ENCODE assay signal across 1 cellular context in the genomic region with DNA sequence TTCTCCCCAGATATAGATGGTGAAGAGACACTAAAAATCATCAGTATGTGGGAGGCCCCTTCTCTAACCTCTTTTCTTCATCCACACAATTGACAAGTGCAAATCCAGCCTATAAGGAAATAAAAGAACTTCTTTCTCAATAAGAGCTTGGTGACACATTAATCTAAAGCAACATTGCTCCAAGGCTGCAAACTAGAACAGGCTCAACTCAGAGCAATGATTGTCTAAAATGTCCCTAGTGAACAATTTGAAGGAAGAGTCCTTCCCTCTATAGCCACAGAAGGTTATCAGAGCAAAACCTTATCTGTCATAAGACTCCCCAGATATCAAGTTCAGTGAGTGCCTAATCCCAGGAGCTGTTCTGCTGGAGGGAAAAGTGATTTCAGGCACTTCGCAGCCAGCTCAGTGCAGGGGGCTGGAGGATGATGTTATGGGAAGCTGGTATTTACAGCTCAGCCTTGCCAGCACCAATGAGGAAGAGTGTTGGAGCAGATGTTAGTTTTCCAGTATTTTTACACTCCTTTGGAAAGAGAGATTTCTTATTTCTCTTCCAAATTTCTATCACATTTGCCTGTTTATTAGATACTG.
TF ChIP-seq lines count a peak whose summit lies in the region.

No MANE protein-coding gene starts in this region.

TF ChIP-seq in HepG2, 621 proteins besides CTCF, POLR2A, EP300 and RAD21 (continued from another document):
- TF ChIP-seq, protein P1, sequence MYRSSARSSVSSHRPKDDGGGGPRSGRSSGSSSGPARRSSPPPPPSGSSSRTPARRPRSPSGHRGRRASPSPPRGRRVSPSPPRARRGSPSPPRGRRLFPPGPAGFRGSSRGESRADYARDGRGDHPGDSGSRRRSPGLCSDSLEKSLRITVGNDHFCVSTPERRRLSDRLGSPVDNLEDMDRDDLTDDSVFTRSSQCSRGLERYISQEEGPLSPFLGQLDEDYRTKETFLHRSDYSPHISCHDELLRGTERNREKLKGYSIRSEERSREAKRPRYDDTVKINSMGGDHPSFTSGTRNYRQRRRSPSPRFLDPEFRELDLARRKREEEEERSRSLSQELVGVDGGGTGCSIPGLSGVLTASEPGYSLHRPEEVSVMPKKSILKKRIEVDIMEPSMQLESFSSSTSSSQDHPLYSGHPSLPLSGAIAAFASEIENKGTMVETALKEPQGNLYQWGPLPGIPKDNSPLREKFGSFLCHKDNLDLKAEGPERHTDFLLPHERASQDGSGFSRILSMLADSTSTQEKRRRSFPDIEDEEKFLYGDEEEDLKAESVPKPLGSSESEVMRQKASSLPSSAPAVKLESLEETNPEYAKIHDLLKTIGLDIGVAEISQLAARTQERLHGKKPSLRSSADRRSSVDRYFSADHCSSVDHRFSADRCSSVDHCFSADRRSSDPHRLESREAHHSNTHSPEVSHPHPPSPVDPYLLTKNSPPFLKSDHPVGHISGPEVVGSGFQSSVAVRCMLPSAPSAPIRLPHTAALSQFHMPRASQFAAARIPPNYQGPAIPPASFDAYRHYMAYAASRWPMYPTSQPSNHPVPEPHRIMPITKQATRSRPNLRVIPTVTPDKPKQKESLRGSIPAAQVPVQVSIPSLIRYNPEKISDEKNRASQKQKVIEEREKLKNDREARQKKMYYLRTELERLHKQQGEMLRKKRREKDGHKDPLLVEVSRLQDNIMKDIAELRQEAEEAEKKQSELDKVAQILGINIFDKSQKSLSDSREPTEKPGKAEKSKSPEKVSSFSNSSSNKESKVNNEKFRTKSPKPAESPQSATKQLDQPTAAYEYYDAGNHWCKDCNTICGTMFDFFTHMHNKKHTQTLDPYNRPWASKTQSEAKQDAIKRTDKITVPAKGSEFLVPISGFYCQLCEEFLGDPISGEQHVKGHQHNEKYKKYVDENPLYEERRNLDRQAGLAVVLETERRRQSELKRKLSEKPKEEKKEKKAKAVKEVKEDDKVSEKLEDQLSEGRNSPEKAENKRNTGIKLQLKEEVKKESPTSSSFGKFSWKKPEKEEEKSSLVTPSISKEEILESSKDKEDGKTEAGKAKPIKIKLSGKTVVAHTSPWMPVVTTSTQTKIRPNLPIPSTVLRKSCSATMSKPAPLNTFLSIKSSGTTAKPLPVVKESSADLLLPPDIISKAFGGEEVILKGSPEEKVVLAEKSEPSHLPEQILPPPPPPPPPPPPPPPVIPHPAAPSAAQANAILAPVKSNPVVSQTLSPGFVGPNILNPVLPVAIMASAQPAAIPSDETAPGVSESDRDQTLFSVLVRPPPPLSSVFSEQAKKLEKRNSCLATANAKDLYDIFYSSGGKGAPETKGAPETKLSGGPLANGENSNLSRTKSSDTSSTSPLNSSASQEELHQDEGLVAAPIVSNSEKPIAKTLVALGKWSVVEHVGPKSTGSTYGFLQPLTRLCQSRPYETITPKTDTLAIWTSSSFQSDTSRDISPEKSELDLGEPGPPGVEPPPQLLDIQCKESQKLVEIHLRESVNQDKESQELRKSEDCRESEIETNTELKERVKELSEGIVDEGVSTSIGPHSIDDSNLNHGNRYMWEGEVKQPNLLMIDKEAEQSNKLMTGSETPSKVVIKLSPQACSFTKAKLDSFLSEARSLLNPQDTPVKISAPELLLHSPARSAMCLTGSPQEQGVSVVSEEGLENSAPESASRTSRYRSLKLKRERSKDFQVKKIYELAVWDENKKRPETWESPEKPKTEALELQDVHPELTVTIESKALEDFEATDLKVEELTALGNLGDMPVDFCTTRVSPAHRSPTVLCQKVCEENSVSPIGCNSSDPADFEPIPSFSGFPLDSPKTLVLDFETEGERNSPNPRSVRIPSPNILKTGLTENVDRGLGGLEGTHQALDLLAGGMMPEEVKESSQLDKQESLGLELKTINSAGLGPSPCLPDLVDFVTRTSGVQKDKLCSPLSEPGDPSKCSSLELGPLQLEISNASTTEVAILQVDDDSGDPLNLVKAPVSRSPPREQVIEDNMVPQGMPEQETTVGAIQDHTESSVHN (CRISPR knock-in tag; IDR thresholded peaks at IDR 0.05): no peak
- TF ChIP-seq ZNF543 (CRISPR knock-in tag; IDR thresholded peaks at IDR 0.05): no peak
- TF ChIP-seq BRD4 (CRISPR knock-in tag; IDR thresholded peaks at IDR 0.05): no peak
- TF ChIP-seq, protein P2, sequence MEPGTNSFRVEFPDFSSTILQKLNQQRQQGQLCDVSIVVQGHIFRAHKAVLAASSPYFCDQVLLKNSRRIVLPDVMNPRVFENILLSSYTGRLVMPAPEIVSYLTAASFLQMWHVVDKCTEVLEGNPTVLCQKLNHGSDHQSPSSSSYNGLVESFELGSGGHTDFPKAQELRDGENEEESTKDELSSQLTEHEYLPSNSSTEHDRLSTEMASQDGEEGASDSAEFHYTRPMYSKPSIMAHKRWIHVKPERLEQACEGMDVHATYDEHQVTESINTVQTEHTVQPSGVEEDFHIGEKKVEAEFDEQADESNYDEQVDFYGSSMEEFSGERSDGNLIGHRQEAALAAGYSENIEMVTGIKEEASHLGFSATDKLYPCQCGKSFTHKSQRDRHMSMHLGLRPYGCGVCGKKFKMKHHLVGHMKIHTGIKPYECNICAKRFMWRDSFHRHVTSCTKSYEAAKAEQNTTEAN (CRISPR knock-in tag; conservative IDR thresholded peaks at IDR 0.05): no peak
- TF ChIP-seq, protein P3, sequence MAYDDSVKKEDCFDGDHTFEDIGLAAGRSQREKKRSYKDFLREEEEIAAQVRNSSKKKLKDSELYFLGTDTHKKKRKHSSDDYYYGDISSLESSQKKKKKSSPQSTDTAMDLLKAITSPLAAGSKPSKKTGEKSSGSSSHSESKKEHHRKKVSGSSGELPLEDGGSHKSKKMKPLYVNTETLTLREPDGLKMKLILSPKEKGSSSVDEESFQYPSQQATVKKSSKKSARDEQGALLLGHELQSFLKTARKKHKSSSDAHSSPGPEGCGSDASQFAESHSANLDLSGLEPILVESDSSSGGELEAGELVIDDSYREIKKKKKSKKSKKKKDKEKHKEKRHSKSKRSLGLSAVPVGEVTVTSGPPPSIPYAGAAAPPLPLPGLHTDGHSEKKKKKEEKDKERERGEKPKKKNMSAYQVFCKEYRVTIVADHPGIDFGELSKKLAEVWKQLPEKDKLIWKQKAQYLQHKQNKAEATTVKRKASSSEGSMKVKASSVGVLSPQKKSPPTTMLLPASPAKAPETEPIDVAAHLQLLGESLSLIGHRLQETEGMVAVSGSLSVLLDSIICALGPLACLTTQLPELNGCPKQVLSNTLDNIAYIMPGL (CRISPR knock-in tag; IDR thresholded peaks at IDR 0.05; ENCODE audit: borderline replicate concordance in 1 of 2, low read depth in 1 of 2): no peak
